Comparison of ENCODE assay signal across 19 cellular contexts in the genomic region with DNA sequence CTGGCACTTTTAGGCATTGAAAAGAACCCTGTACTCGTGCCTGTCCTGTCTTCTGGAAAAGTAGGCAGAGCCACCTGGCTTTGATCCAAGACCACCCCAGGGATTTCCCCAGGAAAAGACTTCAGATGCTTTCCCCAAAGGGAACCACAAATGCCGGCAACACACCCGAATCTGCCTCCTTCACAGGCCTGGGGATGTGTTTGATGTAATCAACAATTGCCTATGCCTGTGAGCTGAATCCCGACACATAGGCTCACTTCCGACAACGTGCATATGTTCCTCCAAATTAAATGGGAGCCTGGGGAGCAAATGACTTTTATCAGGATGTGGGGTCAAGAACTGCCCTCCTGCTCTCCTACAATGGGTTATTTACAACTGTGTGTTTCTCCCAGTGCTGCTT.
DNase-seq lines count a peak whose midpoint lies in the region; ATAC-seq and TF ChIP-seq lines count a peak whose summit lies in the region.
"Had no signal": no experiment of that assay in that cellular context is flagged by ENCODE, and none has a peak within 500 bp of the region (broad histone marks: within the 10 kb centered on the region; RNA-seq: fewer than 3 reads in every experiment).

No MANE protein-coding gene starts in this region.

- H3K27ac ChIP-seq in SK-N-SH (ENCODE audit: low read depth in 2 of 2, low read length in 1 of 2): no peak overlapping the region
- H3K27ac ChIP-seq: A549 had no signal

- CTCF ChIA-PET in SK-N-SH (lab: Yijun Ruan, JAX): no interaction called here

- no peak overlapping the region for H3K27ac Mint-ChIP-seq in type B pancreatic cell
- no peak overlapping the region for H3K27ac Mint-ChIP-seq in naive thymus-derived CD8-positive, alpha-beta T cell
- H3K27ac Mint-ChIP-seq: HFFc6 had no signal

- no peak overlapping the region for H3K4me2 ChIP-seq in SK-N-SH
- H3K4me2 ChIP-seq: A549 had no signal

- no peaks in the 10 kb centered on the region for H3K79me2 ChIP-seq in SK-N-SH (ENCODE audit: insufficient read depth)

- peaks cover 13% of the 10 kb centered on the region for H3F3A ChIP-seq in SK-N-SH (replicated peaks; ENCODE audit: insufficient read depth)

- no peak overlapping the region for H2AFZ ChIP-seq in SK-N-SH (ENCODE audit: low read depth)

- H3K36me3 Mint-ChIP-seq in type B pancreatic cell: no peaks in the 10 kb centered on the region
- H3K36me3 Mint-ChIP-seq in naive thymus-derived CD8-positive, alpha-beta T cell: no peaks in the 10 kb centered on the region

- no peaks in the 10 kb centered on the region for H3K9me2 ChIP-seq in SK-N-SH

- H3K36me3 ChIP-seq in SK-N-SH (replicated peaks in 1 of 2; ENCODE audit: control insufficient read depth in 1 of 2, insufficient read depth in 2 of 2, low read length in 1 of 2): no peaks in the 10 kb centered on the region
- H3K36me3 ChIP-seq: MG63 had no signal

- TF ChIP-seq EP300 in SK-N-SH (IDR thresholded peaks at IDR 0.05; ENCODE audit: borderline replicate concordance in 1 of 2, low read depth in 1 of 2, low read length in 1 of 2): peak in 1 of 2 experiments; percentile 83; a peak in 2 of 4 replicates

- no peak for ATAC-seq in SK-N-SH treated with all-trans-retinoic acid at 6 μM for 48 hours
- ATAC-seq in naive thymus-derived CD8-positive, alpha-beta T cell: no peak
- ATAC-seq: A549, Right ventricle myocardium inferior had no signal

- H3K9me3 Mint-ChIP-seq in type B pancreatic cell: no peaks in the 10 kb centered on the region
- peaks cover 0 to 4% (median 0%) of the 10 kb centered on the region in 9 donors for H3K9me3 Mint-ChIP-seq in naive thymus-derived CD8-positive, alpha-beta T cell
- H3K9me3 Mint-ChIP-seq: HFFc6 had no signal

- POLR2A ChIA-PET in SK-N-SH (lab: Yijun Ruan, JAX): interaction anchor here (1.1 kb wide), 1 partner anchor 10 kb away, joined by 3 read pairs; no protein-coding TSS in a partner anchor
- POLR2A ChIA-PET in naive thymus-derived CD8-positive, alpha-beta T cell (lab: Charles Lee): no interaction called here

- 51% methylated on average over 6 of the region's 6 CpGs for WGBS in SK-N-SH (ENCODE audit: low lambda C conversion rate)

- peak; percentile 12; the same call in 1 of the 2 replicates for TF ChIP-seq RAD21 in SK-N-SH (IDR thresholded peaks at IDR 0.05; ENCODE audit: low read length)

- no peaks in the 10 kb centered on the region for H3K27me3 ChIP-seq in SK-N-SH (ENCODE audit: insufficient read depth)
- H3K27me3 ChIP-seq: MG63 had no signal

- TF ChIP-seq CTCF in SK-N-SH (IDR thresholded peaks at IDR 0.05) (no peak), fibroblast of pulmonary artery (IDR thresholded peaks at IDR 0.05; ENCODE audit: low read length, missing control alignments) (no peak), type B pancreatic cell (conservative IDR thresholded peaks at IDR 0.05) (no peak)

- H3K9ac ChIP-seq in SK-N-SH: no peak overlapping the region

- peaks cover 24 to 49% of the 10 kb centered on the region in 2 experiments; a peak in 3 of 4 replicates for H3K4me1 ChIP-seq in SK-N-SH (ENCODE audit: control insufficient read depth in 1 of 2, insufficient read depth in 2 of 2, low read depth in 1 of 2, low read length in 1 of 2)
- H3K4me1 ChIP-seq: A549, Caco-2 had no signal

- no peak overlapping the region for H3K4me3 ChIP-seq in SK-N-SH (ENCODE audit: low read depth in 2 of 2, low read length in 1 of 2)
- no peak overlapping the region for H3K4me3 ChIP-seq in fibroblast of pulmonary artery (replicated peaks; ENCODE audit: low read depth, low read length)
- H3K4me3 ChIP-seq: A549, MG63 had no signal

- peak overlapping the region; percentile 1 for H3K4me3 Mint-ChIP-seq in type B pancreatic cell
- no peak overlapping the region for H3K4me3 Mint-ChIP-seq in naive thymus-derived CD8-positive, alpha-beta T cell
- H3K4me3 Mint-ChIP-seq: HFFc6 had no signal

- no peaks in the 10 kb centered on the region for H4K20me1 ChIP-seq in SK-N-SH (ENCODE audit: insufficient read depth)

- peaks cover 68% of the 10 kb centered on the region for H3K4me1 Mint-ChIP-seq in type B pancreatic cell (ENCODE audit: unreplicated experiment)
- no peaks in the 10 kb centered on the region for H3K4me1 Mint-ChIP-seq in naive thymus-derived CD8-positive, alpha-beta T cell

- DNase-seq in SK-N-SH (peak; percentile 59), SK-N-DZ (ENCODE audit: low spot score) (peak; percentile 52), fibroblast of pulmonary artery (ENCODE audit: low read depth) (peak; percentile 20), type B pancreatic cell (ENCODE audit: extremely low spot score, unreplicated experiment) (no peak), medulla oblongata (ENCODE audit: extremely low spot score) (no peak)
- no peak for DNase-seq in naive thymus-derived CD8-positive, alpha-beta T cell
- no peak for DNase-seq in activated CD4-positive, alpha-beta T cell treated with anti-CD3 and anti-CD28 coated beads, Interleukin-2, amount 50 U/mL, for 1 hour
- DNase-seq: Caco-2, HFFc6, MG63, NCI-H1105, NCI-H1694, NCI-H2107, NCI-H2227 treated with DMSO at 0.1 percent for 48 hours, NCI-H526, OCI-M1 had no signal

- H3K9me3 ChIP-seq in SK-N-SH: no peaks in the 10 kb centered on the region
- H3K9me3 ChIP-seq: A549, Caco-2, MG63 had no signal

- peaks cover 42% of the 10 kb centered on the region for H3K27me3 Mint-ChIP-seq in type B pancreatic cell
- peaks cover 0 to 5% (median 2%) of the 10 kb centered on the region in 5 donors for H3K27me3 Mint-ChIP-seq in naive thymus-derived CD8-positive, alpha-beta T cell

TF ChIP-seq in SK-N-SH, 30 proteins besides CTCF, POLR2A, EP300 and RAD21 (continues in another document):
- TF ChIP-seq GABPA (IDR thresholded peaks at IDR 0.05; ENCODE audit: low read depth): no peak
- 0 out of 2 replicates have a peak, but pooled peaks have one; percentile 10 for TF ChIP-seq RFX5 (IDR thresholded peaks at IDR 0.05; ENCODE audit: low read length)
- TF ChIP-seq RXRA (IDR thresholded peaks at IDR 0.05; ENCODE audit: borderline replicate concordance, low read depth): no peak
- TF ChIP-seq NRF1 (IDR thresholded peaks at IDR 0.05; ENCODE audit: low read depth, low read length): no peak
- TF ChIP-seq TCF12 (IDR thresholded peaks at IDR 0.05): no peak
- TF ChIP-seq SIN3A (IDR thresholded peaks at IDR 0.05; ENCODE audit: borderline replicate concordance, low read depth, low read length): no peak
- TF ChIP-seq MXI1 (IDR thresholded peaks at IDR 0.05; ENCODE audit: low read depth, low read length): peak; percentile 29; the same call in 1 of the 2 replicates
- TF ChIP-seq CHD2 (IDR thresholded peaks at IDR 0.05; ENCODE audit: low read length, partially characterized antibody): no peak
- TF ChIP-seq, protein P1, sequence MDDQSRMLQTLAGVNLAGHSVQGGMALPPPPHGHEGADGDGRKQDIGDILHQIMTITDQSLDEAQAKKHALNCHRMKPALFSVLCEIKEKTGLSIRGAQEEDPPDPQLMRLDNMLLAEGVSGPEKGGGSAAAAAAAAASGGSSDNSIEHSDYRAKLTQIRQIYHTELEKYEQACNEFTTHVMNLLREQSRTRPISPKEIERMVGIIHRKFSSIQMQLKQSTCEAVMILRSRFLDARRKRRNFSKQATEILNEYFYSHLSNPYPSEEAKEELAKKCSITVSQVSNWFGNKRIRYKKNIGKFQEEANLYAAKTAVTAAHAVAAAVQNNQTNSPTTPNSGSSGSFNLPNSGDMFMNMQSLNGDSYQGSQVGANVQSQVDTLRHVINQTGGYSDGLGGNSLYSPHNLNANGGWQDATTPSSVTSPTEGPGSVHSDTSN (IDR thresholded peaks at IDR 0.05): no peak
- peak; percentile 92 for TF ChIP-seq RCOR1 (IDR thresholded peaks at IDR 0.05; ENCODE audit: low read length)
- no peak for TF ChIP-seq POLR2AphosphoS5 (IDR thresholded peaks at IDR 0.05; ENCODE audit: low read depth, low read length)
- TF ChIP-seq FOSL2 (IDR thresholded peaks at IDR 0.05; ENCODE audit: borderline replicate concordance, low read depth): no peak

TF ChIP-seq in SK-N-SH treated with all-trans-retinoic acid at 6 μM for 48 hours, 23 proteins besides CTCF, POLR2A, EP300 and RAD21 (continues in another document):
- TF ChIP-seq CSDC2 (CRISPR knock-in tag; IDR thresholded peaks at IDR 0.05) (no peak), RARB (CRISPR knock-in tag; IDR thresholded peaks at IDR 0.05) (no peak), ESRRG (CRISPR knock-in tag; IDR thresholded peaks at IDR 0.05) (no peak), ISL1 (CRISPR knock-in tag; IDR thresholded peaks at IDR 0.05) (no peak), TOX (CRISPR knock-in tag; IDR thresholded peaks at IDR 0.05; ENCODE audit: borderline replicate concordance) (no peak), ZNF565 (CRISPR knock-in tag; conservative IDR thresholded peaks at IDR 0.05; ENCODE audit: low read depth) (no peak), ZNF8 (CRISPR knock-in tag; IDR thresholded peaks at IDR 0.05) (no peak), PPARA (CRISPR knock-in tag; IDR thresholded peaks at IDR 0.05; ENCODE audit: borderline replicate concordance) (no peak), ZFP3 (CRISPR knock-in tag; IDR thresholded peaks at IDR 0.05) (no peak)
- TF ChIP-seq, protein P2, sequence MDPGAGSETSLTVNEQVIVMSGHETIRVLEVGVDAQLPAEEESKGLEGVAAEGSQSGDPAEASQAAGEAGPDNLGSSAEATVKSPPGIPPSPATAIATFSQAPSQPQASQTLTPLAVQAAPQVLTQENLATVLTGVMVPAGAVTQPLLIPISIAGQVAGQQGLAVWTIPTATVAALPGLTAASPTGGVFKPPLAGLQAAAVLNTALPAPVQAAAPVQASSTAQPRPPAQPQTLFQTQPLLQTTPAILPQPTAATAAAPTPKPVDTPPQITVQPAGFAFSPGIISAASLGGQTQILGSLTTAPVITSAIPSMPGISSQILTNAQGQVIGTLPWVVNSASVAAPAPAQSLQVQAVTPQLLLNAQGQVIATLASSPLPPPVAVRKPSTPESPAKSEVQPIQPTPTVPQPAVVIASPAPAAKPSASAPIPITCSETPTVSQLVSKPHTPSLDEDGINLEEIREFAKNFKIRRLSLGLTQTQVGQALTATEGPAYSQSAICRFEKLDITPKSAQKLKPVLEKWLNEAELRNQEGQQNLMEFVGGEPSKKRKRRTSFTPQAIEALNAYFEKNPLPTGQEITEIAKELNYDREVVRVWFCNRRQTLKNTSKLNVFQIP (CRISPR knock-in tag; IDR thresholded peaks at IDR 0.05; ENCODE audit: borderline replicate concordance, low read depth): no peak
- TF ChIP-seq, protein P3, sequence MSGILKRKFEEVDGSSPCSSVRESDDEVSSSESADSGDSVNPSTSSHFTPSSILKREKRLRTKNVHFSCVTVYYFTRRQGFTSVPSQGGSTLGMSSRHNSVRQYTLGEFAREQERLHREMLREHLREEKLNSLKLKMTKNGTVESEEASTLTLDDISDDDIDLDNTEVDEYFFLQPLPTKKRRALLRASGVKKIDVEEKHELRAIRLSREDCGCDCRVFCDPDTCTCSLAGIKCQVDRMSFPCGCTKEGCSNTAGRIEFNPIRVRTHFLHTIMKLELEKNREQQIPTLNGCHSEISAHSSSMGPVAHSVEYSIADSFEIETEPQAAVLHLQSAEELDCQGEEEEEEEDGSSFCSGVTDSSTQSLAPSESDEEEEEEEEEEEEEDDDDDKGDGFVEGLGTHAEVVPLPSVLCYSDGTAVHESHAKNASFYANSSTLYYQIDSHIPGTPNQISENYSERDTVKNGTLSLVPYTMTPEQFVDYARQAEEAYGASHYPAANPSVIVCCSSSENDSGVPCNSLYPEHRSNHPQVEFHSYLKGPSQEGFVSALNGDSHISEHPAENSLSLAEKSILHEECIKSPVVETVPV (CRISPR knock-in tag; IDR thresholded peaks at IDR 0.05): no peak

Comparison
In these comparisons a context has a peak if more than half of its experiments do, and no peak if none do; other contexts are left out.
1. DNase-seq: peak in SK-N-SH (single experiment), SK-N-DZ (single experiment) and fibroblast of pulmonary artery (single experiment); none in type B pancreatic cell (single experiment), naive thymus-derived CD8-positive, alpha-beta T cell (0 of 10), activated CD4-positive, alpha-beta T cell treated with anti-CD3 and anti-CD28 coated beads, Interleukin-2, amount 50 U/mL, for 1 hour (single experiment) and medulla oblongata (single experiment).